15 cellular contexts compared by ENCODE assay signal in the genomic region with DNA sequence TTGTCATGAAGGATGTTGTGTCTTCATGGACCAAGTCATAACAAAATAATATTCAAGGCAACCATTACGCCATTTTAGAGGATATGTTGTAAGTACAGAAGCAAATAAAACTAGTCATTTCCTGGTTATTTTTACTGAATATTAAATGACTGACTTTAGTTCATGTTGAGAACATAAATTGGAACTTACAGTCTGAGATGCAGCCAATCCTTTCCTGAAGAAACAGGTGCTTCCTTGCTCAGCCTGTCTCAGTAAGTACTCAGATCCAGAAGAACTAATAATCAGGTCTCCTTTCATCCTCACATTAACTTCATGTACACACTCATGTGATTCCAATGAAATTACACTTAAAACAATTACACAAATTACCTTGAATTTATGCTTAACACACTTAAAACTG.
"Had no signal": no experiment of that assay in that cellular context is flagged by ENCODE, and none has a peak within 500 bp of the region (broad histone marks: within the 10 kb centered on the region; RNA-seq: fewer than 3 reads in every experiment).

No MANE protein-coding gene starts in this region.

- DNase-seq: activated CD4-positive, alpha-beta T cell treated with anti-CD3 and anti-CD28 coated beads for 36 hours; activated CD4-positive, alpha-beta T cell treated with anti-CD3 and anti-CD28 coated beads, Interleukin-2, amount 50 U/mL, for 48 hours; activated gamma-delta T cell; effector memory CD8-positive, alpha-beta T cell; foreskin melanocyte; left lung; midbrain; stimulated activated CD4-positive, alpha-beta T cell treated with anti-CD3 and anti-CD28 coated beads, Interleukin-2, amount 100 ng/mL, for 24 hours; stimulated activated naive CD8-positive, alpha-beta T cell treated with anti-CD3 and anti-CD28 coated beads, Interleukin-15, Interleukin-2, amounts not matched to agents 100 U/mL and 50 U/mL, for 24 hours; substantia nigra; tibial artery had no signal

- H3K27ac ChIP-seq: epithelial cell of prostate, left lung, right atrium auricular region, tibial artery had no signal

- H3K4me3 ChIP-seq: left lung, right atrium auricular region, tibial artery had no signal

- ATAC-seq: activated CD4-positive, alpha-beta T cell treated with anti-CD3 and anti-CD28 coated beads for 36 hours; effector memory CD8-positive, alpha-beta T cell; left lung; stimulated activated naive CD8-positive, alpha-beta T cell treated with anti-CD3 and anti-CD28 coated beads, Interleukin-15, Interleukin-2, amounts not matched to agents 100 U/mL and 50 U/mL, for 24 hours; WTC11 had no signal

- H3K36me3 ChIP-seq: left lung, right atrium auricular region, tibial artery had no signal

- H3K27me3 ChIP-seq: left lung, right atrium auricular region, tibial artery had no signal

- H3K4me1 ChIP-seq: left lung, right atrium auricular region, tibial artery had no signal

- FAIRE-seq: TTC549 had no signal

- H3K9me3 ChIP-seq: left lung, right atrium auricular region, tibial artery had no signal
